Comparison of ENCODE assay signal across 22 cellular contexts in the genomic region with DNA sequence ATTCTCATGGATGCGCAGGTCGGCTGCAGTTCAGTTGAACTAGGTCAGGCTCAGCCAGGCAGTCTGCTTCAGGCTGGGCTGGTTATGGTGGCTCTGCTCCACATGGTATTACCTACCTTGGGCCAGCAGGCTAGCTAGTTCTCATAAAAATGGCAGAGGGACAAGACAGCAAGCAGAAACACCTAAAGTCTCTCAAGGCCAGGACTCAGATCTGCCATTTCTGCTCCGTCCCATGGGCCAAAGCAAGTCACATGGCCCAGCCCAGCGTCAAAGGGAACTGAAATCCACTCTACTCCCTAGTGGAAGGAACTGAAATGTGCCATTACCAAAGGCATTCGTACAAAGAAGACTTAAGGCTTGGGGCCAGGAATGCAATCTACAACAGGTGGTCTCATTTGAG.
"Had no signal": no experiment of that assay in that cellular context is flagged by ENCODE, and none has a peak within 500 bp of the region (broad histone marks: within the 10 kb centered on the region; RNA-seq: fewer than 3 reads in every experiment).

No MANE protein-coding gene starts in this region.

- H3K36me3 Mint-ChIP-seq: memory B cell; naive thymus-derived CD8-positive, alpha-beta T cell; stimulated activated memory B cell treated with anti-CD40 and anti-IgM and Interleukin-4, amounts not matched to agents 10 μg/mL and 1 μg/mL and 100 μg/mL, for 72 hours had no signal

- H3K4me1 ChIP-seq: esophagus muscularis mucosa, foreskin keratinocyte, gastroesophageal sphincter, heart left ventricle, psoas muscle, spleen, tibial nerve, upper lobe of left lung had no signal

- H3K4me1 Mint-ChIP-seq: memory B cell; naive thymus-derived CD8-positive, alpha-beta T cell; stimulated activated memory B cell treated with anti-CD40 and anti-IgM and Interleukin-4, amounts not matched to agents 10 μg/mL and 1 μg/mL and 100 μg/mL, for 72 hours had no signal

- H3K9me3 ChIP-seq: ovary, psoas muscle, thoracic aorta, upper lobe of left lung had no signal

- H3K27ac ChIP-seq: esophagus muscularis mucosa, foreskin keratinocyte, gastroesophageal sphincter, heart left ventricle, hepatocyte, ovary, psoas muscle, skin epidermis, spleen, thoracic aorta, tibial nerve, upper lobe of left lung had no signal

- H3K36me3 ChIP-seq: esophagus muscularis mucosa, gastroesophageal sphincter, heart left ventricle, ovary, spleen, thoracic aorta, tibial nerve, upper lobe of left lung had no signal

- H3K4me3 Mint-ChIP-seq: memory B cell; naive thymus-derived CD8-positive, alpha-beta T cell; nephron progenitor cell; stimulated activated memory B cell treated with anti-CD40 and anti-IgM and Interleukin-4, amounts not matched to agents 10 μg/mL and 1 μg/mL and 100 μg/mL, for 72 hours had no signal

- H3K27me3 ChIP-seq: esophagus muscularis mucosa, foreskin keratinocyte, gastroesophageal sphincter, ovary, tibial nerve, upper lobe of left lung had no signal

- DNase-seq: effector CD8-positive, alpha-beta T cell; foreskin keratinocyte; heart left ventricle; naive thymus-derived CD8-positive, alpha-beta T cell; nephron progenitor cell; nucleus accumbens; ovary; psoas muscle; right cardiac atrium; spleen; stimulated activated CD4-positive, alpha-beta T cell treated with anti-CD3 and anti-CD28 coated beads, Interleukin-4, amount 100 ng/mL, for 4 hours; stimulated activated naive CD8-positive, alpha-beta T cell treated with anti-CD3 and anti-CD28 coated beads, Interleukin-15, Interleukin-2, amounts not matched to agents 100 U/mL and 50 U/mL, for 24 hours; upper lobe of left lung had no signal

- H3K9me3 Mint-ChIP-seq: stimulated activated memory B cell treated with anti-CD40 and anti-IgM and Interleukin-4, amounts not matched to agents 10 μg/mL and 1 μg/mL and 100 μg/mL, for 72 hours had no signal

- H3K4me3 ChIP-seq: esophagus muscularis mucosa, gastroesophageal sphincter, heart left ventricle, hepatocyte, lung, ovary, psoas muscle, skin epidermis, spleen, thoracic aorta, tibial nerve, upper lobe of left lung had no signal

- H3K27ac Mint-ChIP-seq: memory B cell; naive thymus-derived CD8-positive, alpha-beta T cell; nephron progenitor cell; stimulated activated memory B cell treated with anti-CD40 and anti-IgM and Interleukin-4, amounts not matched to agents 10 μg/mL and 1 μg/mL and 100 μg/mL, for 72 hours had no signal
